18 cellular contexts compared by ENCODE assay signal in genomic region chr7:47683485-47683898, GRCh38.
A peak's percentile ranks its signal among the peaks of the same experiment; 100 is the strongest.
DNase-seq lines count a peak whose midpoint lies in the region; ATAC-seq and TF ChIP-seq lines count a peak whose summit lies in the region.
"Had no signal": no experiment of that assay in that cellular context is flagged by ENCODE, and none has a peak within 500 bp of the region (broad histone marks: within the 10 kb centered on the region; RNA-seq: fewer than 3 reads in every experiment).

No MANE protein-coding gene starts in this region.

- CTCF ChIA-PET in SK-N-SH (lab: Yijun Ruan, JAX): no interaction called here

- H3K9me2 ChIP-seq in SK-N-SH: no peaks in the 10 kb centered on the region

- no peaks in the 10 kb centered on the region for H3K27me3 ChIP-seq in SK-N-SH (ENCODE audit: insufficient read depth)
- H3K27me3 ChIP-seq: SJCRH30 had no signal

- H3K4me2 ChIP-seq in SK-N-SH: no peak overlapping the region

- 94% methylated on average over 6 of the region's 6 CpGs for WGBS in SK-N-SH (ENCODE audit: low lambda C conversion rate)

- no peak overlapping the region for H2AFZ ChIP-seq in SK-N-SH (ENCODE audit: low read depth)

- no peaks in the 10 kb centered on the region for H3K9me3 ChIP-seq in SK-N-SH
- H3K9me3 ChIP-seq: SJCRH30 had no signal

- no peaks in the 10 kb centered on the region for H3F3A ChIP-seq in SK-N-SH (replicated peaks; ENCODE audit: insufficient read depth)

- DNase-seq in SK-N-SH: no peak
- DNase-seq in NCI-H146 (lab: John Stamatoyannopoulos, UW): peak; percentile 54
- peak; percentile 24 for DNase-seq in epithelial cell of esophagus (ENCODE audit: low read depth)
- peak; percentile 14 for DNase-seq in sciatic nerve (ENCODE audit: low spot score)
- no peak for DNase-seq in NOMO-1 treated with DMSO at 0.1 percent for 48 hours (lab: John Stamatoyannopoulos, UW; ENCODE audit: unreplicated experiment)
- DNase-seq in anterior cingulate cortex (lab: John Stamatoyannopoulos, UW): no peak
- DNase-seq: EL; H7; KBM-7; NCI-H1092 treated with DMSO at 0.1 percent for 48 hours; NCI-H1436 treated with DMSO at 0.1 percent for 48 hours; NCI-H2081; NCI-H446; NCI-H526; NK-92 treated with Interleukin-12 subunit alpha and Interleukin-12 subunit beta, amount 100 ng/mL, for 24 hours; SJCRH30 had no signal

- no peaks in the 10 kb centered on the region for H4K20me1 ChIP-seq in SK-N-SH (ENCODE audit: insufficient read depth)

- no peaks in the 10 kb centered on the region for H3K4me1 ChIP-seq in SK-N-SH (ENCODE audit: control insufficient read depth in 1 of 2, insufficient read depth in 2 of 2, low read depth in 1 of 2, low read length in 1 of 2)

- no peak for TF ChIP-seq CTCF in SK-N-SH (IDR thresholded peaks at IDR 0.05)
- no peak for TF ChIP-seq CTCF in epithelial cell of esophagus (IDR thresholded peaks at IDR 0.05; ENCODE audit: insufficient read depth, low read depth, low read length, missing control alignments)

- ATAC-seq in SK-N-SH treated with all-trans-retinoic acid at 6 μM for 48 hours: no peak
- ATAC-seq in sciatic nerve: no peak
- no peak for ATAC-seq in GM19328 (IDR thresholded peaks at IDR 0.05; ENCODE audit: unreplicated experiment)

- no peak overlapping the region for H3K9ac ChIP-seq in SK-N-SH

- H3K79me2 ChIP-seq in SK-N-SH (ENCODE audit: insufficient read depth): no peaks in the 10 kb centered on the region

- no peak for TF ChIP-seq EP300 in SK-N-SH (IDR thresholded peaks at IDR 0.05; ENCODE audit: borderline replicate concordance in 1 of 2, low read depth in 1 of 2, low read length in 1 of 2)

- TF ChIP-seq RAD21 in SK-N-SH (IDR thresholded peaks at IDR 0.05; ENCODE audit: low read length): no peak

- H3K4me3 ChIP-seq in SK-N-SH (ENCODE audit: low read depth in 2 of 2, low read length in 1 of 2) (no peak overlapping the region), epithelial cell of esophagus (ENCODE audit: low read length) (no peak overlapping the region)
- H3K4me3 ChIP-seq: SJCRH30 had no signal

- POLR2A ChIA-PET in SK-N-SH (lab: Yijun Ruan, JAX): no interaction called here

- H3K27ac ChIP-seq in SK-N-SH (ENCODE audit: low read depth in 2 of 2, low read length in 1 of 2): no peak overlapping the region
- H3K27ac ChIP-seq: SJCRH30 had no signal

- intact Hi-C loops in sciatic nerve (cut with DNase I): no loop called here

- no peaks in the 10 kb centered on the region for H3K36me3 ChIP-seq in SK-N-SH (replicated peaks in 1 of 2; ENCODE audit: control insufficient read depth in 1 of 2, insufficient read depth in 2 of 2, low read length in 1 of 2)
- H3K36me3 ChIP-seq: SJCRH30 had no signal

TF ChIP-seq in SK-N-SH, 30 proteins besides CTCF, POLR2A, EP300 and RAD21:
- TF ChIP-seq GABPA (IDR thresholded peaks at IDR 0.05; ENCODE audit: low read depth) (no peak), JUND (IDR thresholded peaks at IDR 0.05) (no peak), MXI1 (IDR thresholded peaks at IDR 0.05; ENCODE audit: low read depth, low read length) (no peak), REST (IDR thresholded peaks at IDR 0.05; ENCODE audit: low read depth, low read length) (peak; percentile 77)

TF ChIP-seq in SK-N-SH treated with all-trans-retinoic acid at 6 μM for 48 hours, 23 proteins besides CTCF, POLR2A, EP300 and RAD21:
- no peak for TF ChIP-seq ZNF8 (CRISPR knock-in tag; IDR thresholded peaks at IDR 0.05)
- no peak for TF ChIP-seq CREB5 (CRISPR knock-in tag; IDR thresholded peaks at IDR 0.05; ENCODE audit: low read depth)
- no peak for TF ChIP-seq CSRNP3 (CRISPR knock-in tag; IDR thresholded peaks at IDR 0.05)
- no peak for TF ChIP-seq ZC3H10 (CRISPR knock-in tag; IDR thresholded peaks at IDR 0.05)
- no peak for TF ChIP-seq PATZ1 (CRISPR knock-in tag; IDR thresholded peaks at IDR 0.05; ENCODE audit: borderline replicate concordance)

Comparison
In these comparisons a context has a peak if more than half of its experiments do, and no peak if none do; other contexts are left out.
1. DNase-seq: peak in NCI-H146 (single experiment), epithelial cell of esophagus (single experiment) and sciatic nerve (single experiment); none in SK-N-SH (single experiment), NOMO-1 treated with DMSO at 0.1 percent for 48 hours (single experiment) and anterior cingulate cortex (0 of 58).